In the genomic region with DNA sequence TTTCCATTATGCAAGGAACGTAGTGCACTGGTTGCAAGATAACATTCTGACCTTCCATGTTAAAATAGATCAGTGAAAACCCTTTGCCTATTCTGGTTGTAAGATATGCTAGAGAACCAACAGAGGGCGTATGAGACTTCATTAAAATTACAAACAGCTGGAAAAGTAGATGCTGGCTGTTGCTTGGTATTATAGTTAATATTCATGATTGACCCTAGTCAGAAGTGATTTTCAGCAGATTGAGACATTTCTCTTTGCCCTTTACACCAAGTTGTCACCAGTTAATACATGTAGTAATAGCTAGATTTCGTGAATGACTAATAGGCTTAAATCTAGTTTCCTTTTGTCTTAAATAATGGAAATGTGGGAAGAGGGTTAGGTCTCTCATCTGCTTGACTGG, we compare ENCODE assay signal across 9 cellular contexts. TPM values are rescaled to one million over a fixed set of nuclear protein-coding genes. Genes with fewer than 3 reads are reported as not detected.
A peak's percentile ranks its signal among the peaks of the same experiment; 100 is the strongest.
DNase-seq lines count a peak whose midpoint lies in the region; ATAC-seq, FAIRE-seq and TF ChIP-seq lines count a peak whose summit lies in the region.
"Had no signal": no experiment of that assay in that cellular context is flagged by ENCODE, and none has a peak within 500 bp of the region (broad histone marks: within the 10 kb centered on the region; RNA-seq: fewer than 3 reads in every experiment).

No MANE protein-coding gene starts in this region.

- no peak overlapping the region for H3K4ac ChIP-seq in H9 (ENCODE audit: low read depth, low read length)

- peaks cover 23 to 63% of the 10 kb centered on the region in 2 experiments for H3K36me3 ChIP-seq in HepG2 (replicated peaks in 1 of 2; ENCODE audit: control insufficient read depth in 1 of 2, insufficient read depth in 2 of 2, low read length in 2 of 2)

- H2BK20ac ChIP-seq in H9 (ENCODE audit: low read depth, low read length, poor library complexity, severe bottlenecking), result no peak overlapping the region

- no peak for TF ChIP-seq RAD21 in HepG2 (CRISPR knock-in tag; IDR thresholded peaks at IDR 0.05)

- H3K27ac Mint-ChIP-seq in CD14-positive monocyte (no peak overlapping the region), H9 (peak overlapping the region in 1 of 3 experiments; percentile 72; a peak in 2 of 7 replicates)
- H3K27ac Mint-ChIP-seq in activated naive CD8-positive, alpha-beta T cell treated with anti-CD3 and anti-CD28 coated beads, Interleukin-2, amount 50 U/mL, for 24 hours, result peak overlapping the region; percentile 46

- H3K9me3 ChIP-seq in H9 (ENCODE audit: control insufficient read depth, low read depth, low read length) (no peaks in the 10 kb centered on the region), HepG2 (ENCODE audit: low read length) (no peaks in the 10 kb centered on the region)

- H3T11ph ChIP-seq in H9 (ENCODE audit: low read length), result no peak overlapping the region

- H2AK5ac ChIP-seq in H9 (ENCODE audit: insufficient read length, low read length), result no peak overlapping the region

- CTCF ChIA-PET in HepG2 (lab: Yijun Ruan, JAX; ENCODE audit: low intra/inter-chr PET ratio, low total read pairs), result no interaction called here

- no peak overlapping the region for H3K23ac ChIP-seq in H9 (ENCODE audit: insufficient read length, low read depth, low read length)

- FAIRE-seq in HepG2 (lab: Jason Lieb, UNC), result no peak

- no peak for TF ChIP-seq EP300 in HepG2 (IDR thresholded peaks at IDR 0.05; ENCODE audit: low read depth in 2 of 2, low read length in 2 of 2)
- no peak for TF ChIP-seq EP300 in HepG2 (CRISPR knock-in tag; IDR thresholded peaks at IDR 0.05; ENCODE audit: borderline replicate concordance)

- H3K27ac ChIP-seq in H9 (ENCODE audit: insufficient read length, low read depth, low read length) (no peak overlapping the region), HepG2 (ENCODE audit: extremely low read length, insufficient read depth, low read length) (no peak overlapping the region)

- H3K4me3 Mint-ChIP-seq in CD14-positive monocyte, result no peak overlapping the region
- no peak overlapping the region for H3K4me3 Mint-ChIP-seq in H9
- H3K4me3 Mint-ChIP-seq in activated naive CD8-positive, alpha-beta T cell treated with anti-CD3 and anti-CD28 coated beads, Interleukin-2, amount 50 U/mL, for 24 hours, result no peak overlapping the region

- no peak overlapping the region for H4K8ac ChIP-seq in H9 (replicated peaks; ENCODE audit: insufficient read length, low read depth, low read length)

- H3K23me2 ChIP-seq in H9 (ENCODE audit: insufficient read length, low read depth, low read length, poor library complexity, severe bottlenecking), result no peaks in the 10 kb centered on the region

- peaks cover 3% of the 10 kb centered on the region for H3K4me1 Mint-ChIP-seq in CD14-positive monocyte
- H3K4me1 Mint-ChIP-seq in H9, result peaks cover 3 to 18% of the 10 kb centered on the region in 2 experiments
- peaks cover 52% of the 10 kb centered on the region for H3K4me1 Mint-ChIP-seq in activated naive CD8-positive, alpha-beta T cell treated with anti-CD3 and anti-CD28 coated beads, Interleukin-2, amount 50 U/mL, for 24 hours

- H2BK120ac ChIP-seq in H9 (ENCODE audit: low read depth, low read length, poor library complexity, severe bottlenecking), result no peak overlapping the region

- H3K79me2 ChIP-seq in H9 (ENCODE audit: insufficient read depth, low read length) (peaks cover 15% of the 10 kb centered on the region; the same call in 1 of the 2 replicates), HepG2 (ENCODE audit: insufficient read depth, low read length) (peaks cover 65% of the 10 kb centered on the region)

- H3K79me1 ChIP-seq in H9 (ENCODE audit: insufficient read depth, low read depth, low read length, poor library complexity, severe bottlenecking), result peaks cover 8% of the 10 kb centered on the region

- H4K20me1 ChIP-seq in H9 (ENCODE audit: control insufficient read depth, insufficient read depth, insufficient read length) (no peaks in the 10 kb centered on the region), HepG2 (ENCODE audit: insufficient read depth, low read length) (peaks cover 70% of the 10 kb centered on the region)

- DNase-seq in CD14-positive monocyte (ENCODE audit: low spot score) (no peak), H9 (no peak), HepG2 (ENCODE audit: low spot score) (no peak), NCI-H146 (lab: John Stamatoyannopoulos, UW) (no peak), T-helper 9 cell (no peak), anterior cingulate cortex (lab: John Stamatoyannopoulos, UW) (no peak), COLO829 (ENCODE audit: low spot score) (no peak)
- no peak for DNase-seq in activated naive CD8-positive, alpha-beta T cell treated with anti-CD3 and anti-CD28 coated beads, Interleukin-2, amount 50 U/mL, for 24 hours
- DNase-seq: NCI-H1436 had no signal

- H3K36me3 Mint-ChIP-seq in CD14-positive monocyte, result peaks cover 65 to 77% of the 10 kb centered on the region in 2 donors
- H3K36me3 Mint-ChIP-seq in H9 (ENCODE audit: insufficient read depth in 1 of 3, low read depth in 3 of 3), result peaks cover 65 to 79% (median 77%) of the 10 kb centered on the region in 3 experiments
- H3K36me3 Mint-ChIP-seq in activated naive CD8-positive, alpha-beta T cell treated with anti-CD3 and anti-CD28 coated beads, Interleukin-2, amount 50 U/mL, for 24 hours (ENCODE audit: low read depth), result peaks cover 76% of the 10 kb centered on the region

- H3K27me3 ChIP-seq in H9 (ENCODE audit: insufficient read depth, low read length) (no peaks in the 10 kb centered on the region), HepG2 (ENCODE audit: control insufficient read depth in 1 of 2, insufficient read depth in 2 of 2, low read length in 2 of 2) (no peaks in the 10 kb centered on the region)

- intact Hi-C loops in CD14-positive monocyte (cut with micrococcal nuclease), result no loop called here
- intact Hi-C loops in HepG2 (cut with micrococcal nuclease; ENCODE audit: unreplicated experiment), result no loop called here

- H3K4me3 ChIP-seq in HepG2 (replicated peaks in 1 of 3; ENCODE audit: insufficient read depth in 1 of 3, low read depth in 2 of 3, low read length in 3 of 3), result no peak overlapping the region

- H2BK15ac ChIP-seq in H9 (ENCODE audit: low read depth, low read length), result no peak overlapping the region

- H2BK12ac ChIP-seq in H9 (ENCODE audit: insufficient read length, low read depth, low read length), result no peak overlapping the region

- TF ChIP-seq CTCF in CD14-positive monocyte (IDR thresholded peaks at IDR 0.05) (peak; percentile 14), H9 (conservative IDR thresholded peaks at IDR 0.05) (peak; percentile 48; the same call in 2 of the 3 replicates), HepG2 (CRISPR knock-in tag; IDR thresholded peaks at IDR 0.05) (peak; percentile 13; the same call in 1 of the 2 replicates)

- H3K9ac ChIP-seq in H9 (ENCODE audit: extremely low read depth, insufficient read length, low read length) (no peak overlapping the region), HepG2 (ENCODE audit: insufficient read depth, low read depth, low read length) (no peak overlapping the region)

- no peak for ATAC-seq in activated naive CD8-positive, alpha-beta T cell treated with anti-CD3 and anti-CD28 coated beads, Interleukin-2, amount 50 U/mL, for 24 hours
- ATAC-seq in HepG2, result peak; percentile 17; the same call in 1 of the 3 replicates

- H2AFZ ChIP-seq in H9 (ENCODE audit: low read length), result no peak overlapping the region
- H2AFZ ChIP-seq in HepG2 (ENCODE audit: low read length), result no peak overlapping the region

- H4K5ac ChIP-seq in H9 (ENCODE audit: insufficient read length, low read depth, low read length), result no peak overlapping the region

- H3K9me3 Mint-ChIP-seq in CD14-positive monocyte (peaks cover 0 to 3% (median 0%) of the 10 kb centered on the region in 7 donors), H9 (peaks cover 0 to 6% of the 10 kb centered on the region in 2 experiments; a peak in 2 of 5 replicates)
- H3K9me3 Mint-ChIP-seq in activated naive CD8-positive, alpha-beta T cell treated with anti-CD3 and anti-CD28 coated beads, Interleukin-2, amount 50 U/mL, for 24 hours, result no peaks in the 10 kb centered on the region

- POLR2A ChIA-PET in HepG2 (lab: Yijun Ruan, JAX), result interaction anchor here (0.8 kb wide), 1 partner anchor 9 kb away, joined by 3 read pairs; no protein-coding TSS in a partner anchor

- in situ Hi-C loops in HepG2 (cut with HindIII; ENCODE audit: extremely low pct_ligation_motif_present, low pct_unique_long_range_greater_than_20kb), result no loop called here

- H3K18ac ChIP-seq in H9 (ENCODE audit: insufficient read length, low read depth, low read length), result no peak overlapping the region

- H3K56ac ChIP-seq in H9 (ENCODE audit: insufficient read length, low read depth, low read length), result no peak overlapping the region

- no peak overlapping the region for H4K91ac ChIP-seq in H9 (ENCODE audit: insufficient read length, low read depth, low read length)

- H3K4me2 ChIP-seq in H9 (ENCODE audit: insufficient read depth, insufficient read length, low read length) (no peak overlapping the region), HepG2 (ENCODE audit: low read depth, low read length) (no peak overlapping the region)

- H3K27me3 Mint-ChIP-seq in CD14-positive monocyte (ENCODE audit: low read depth in 3 of 3), result no peaks in the 10 kb centered on the region
- no peaks in the 10 kb centered on the region for H3K27me3 Mint-ChIP-seq in H9 (ENCODE audit: low read depth)
- no peaks in the 10 kb centered on the region for H3K27me3 Mint-ChIP-seq in activated naive CD8-positive, alpha-beta T cell treated with anti-CD3 and anti-CD28 coated beads, Interleukin-2, amount 50 U/mL, for 24 hours

- BruUV-seq in HepG2 (replicated peaks; lab: Mats Ljungman, UMichigan), result no TSS peak

- H3K4me1 ChIP-seq in H9 (ENCODE audit: insufficient read depth, low read length) (no peaks in the 10 kb centered on the region), HepG2 (ENCODE audit: insufficient read depth, low read length) (peaks cover 21% of the 10 kb centered on the region)

- no peak overlapping the region for H2BK5ac ChIP-seq in H9 (ENCODE audit: insufficient read length, low read length)

- no peak overlapping the region for H3K14ac ChIP-seq in H9 (ENCODE audit: insufficient read depth, low read length)

- no CpG with 5 or more reads among the region's 3 CpGs for WGBS in H9 (ENCODE audit: extremely low coverage, insufficient read length, low lambda C conversion rate)
- WGBS in HepG2 (ENCODE audit: low lambda C conversion rate), result 58% methylated on average over 3 of the region's 3 CpGs

- TF ChIP-seq POLR2A in HepG2 (IDR thresholded peaks at IDR 0.05; ENCODE audit: insufficient read depth in 1 of 2, low read depth in 2 of 2, low read length in 2 of 2), result peak in 1 of 2 experiments; percentile 18; a peak in 1 of 4 replicates

RNA-seq across cellular contexts. Expression of gene FGF18, which starts 13.8 kb away (rescaled TPM):
- polyA plus RNA-seq in CD14-positive monocyte (not detected), HepG2 (2011; rRNA removed) (0.04 TPM in 1 of 2 replicates, not detected in the other)
- total RNA-seq in H9 (2021) (0.94 and 1.3 TPM in 2 replicates), HepG2 (2016; rRNA removed; fragmentation: Illumina TruSeq; extraction: Trizol) (not detected in 2 replicates)
- total RNA-seq in HepG2 (2016; cell fraction: cytosol; rRNA removed; fragmentation: Illumina TruSeq; extraction: Trizol; ENCODE audit: low read depth), result not detected in 2 replicates
- total RNA-seq in HepG2 (2016; cell fraction: insoluble cytoplasmic fraction; rRNA removed; fragmentation: Illumina TruSeq; extraction: Trizol), result not detected in 2 replicates
- total RNA-seq in HepG2 (2016; cell fraction: membrane; rRNA removed; fragmentation: Illumina TruSeq; extraction: Trizol), result not detected in 2 replicates
- not detected in 2 replicates for total RNA-seq in HepG2 (2016; cell fraction: nucleus; rRNA removed; fragmentation: Illumina TruSeq; extraction: Trizol)
- polyA plus RNA-seq in HepG2 (2011; cell fraction: cytosol; rRNA removed), result not detected in 2 replicates
- 0.05 and 0.24 TPM in 2 replicates for polyA plus RNA-seq in HepG2 (2011; cell fraction: nucleus; rRNA removed)
- 0.08 TPM in 1 of 2 replicates, not detected in the other for polyA plus RNA-seq in HepG2 (2012)
- 0.06 TPM in 1 of 2 replicates, not detected in the other for polyA plus RNA-seq in HepG2 (2016; cell fraction: cytosol; fragmentation: Illumina TruSeq; extraction: Trizol; ENCODE audit: low read depth)
- polyA plus RNA-seq in HepG2 (2016; cell fraction: insoluble cytoplasmic fraction; fragmentation: Illumina TruSeq; extraction: Trizol; ENCODE audit: low read depth), result not detected in 2 replicates
- 0.09 TPM in 1 of 2 replicates, not detected in the other for polyA plus RNA-seq in HepG2 (2016; cell fraction: membrane; fragmentation: Illumina TruSeq; extraction: Trizol; ENCODE audit: low read depth)
- polyA plus RNA-seq in HepG2 (2016; cell fraction: nucleus; fragmentation: Illumina TruSeq; extraction: Trizol; ENCODE audit: insufficient read depth, low read depth), result not detected in 2 replicates
- not detected in 2 replicates for polyA minus RNA-seq in HepG2 (2011; rRNA and poly(A)+ RNA removed; ENCODE audit: low replicate concordance)
- not detected in 2 replicates for polyA minus RNA-seq in HepG2 (2011; cell fraction: cytosol; rRNA and poly(A)+ RNA removed)
- polyA minus RNA-seq in HepG2 (2011; cell fraction: nucleus; rRNA and poly(A)+ RNA removed), result not detected in 2 replicates

RNA-seq across cellular contexts. Expression of gene NPM1, which starts 18.0 kb away (rescaled TPM):
- polyA plus RNA-seq in CD14-positive monocyte (100 to 1,000 TPM; 188 to 191 TPM), HepG2 (2011; rRNA removed) (1,684 and 2,047 TPM in 2 replicates)
- total RNA-seq in H9 (2021) (3,020 and 3,122 TPM in 2 replicates), HepG2 (2016; rRNA removed; fragmentation: Illumina TruSeq; extraction: Trizol) (3,353 and 5,553 TPM in 2 replicates)
- 762 and 941 TPM in 2 replicates for total RNA-seq in HepG2 (2016; cell fraction: cytosol; rRNA removed; fragmentation: Illumina TruSeq; extraction: Trizol; ENCODE audit: low read depth)
- 3,423 and 5,528 TPM in 2 replicates for total RNA-seq in HepG2 (2016; cell fraction: insoluble cytoplasmic fraction; rRNA removed; fragmentation: Illumina TruSeq; extraction: Trizol)
- total RNA-seq in HepG2 (2016; cell fraction: membrane; rRNA removed; fragmentation: Illumina TruSeq; extraction: Trizol), result 1,613 and 2,053 TPM in 2 replicates
- 1,233 and 1,301 TPM in 2 replicates for total RNA-seq in HepG2 (2016; cell fraction: nucleus; rRNA removed; fragmentation: Illumina TruSeq; extraction: Trizol)
- polyA plus RNA-seq in HepG2 (2011; cell fraction: cytosol; rRNA removed), result 2,726 and 4,334 TPM in 2 replicates
- 901 and 998 TPM in 2 replicates for polyA plus RNA-seq in HepG2 (2011; cell fraction: nucleus; rRNA removed)
- polyA plus RNA-seq in HepG2 (2012), result 3,095 and 3,791 TPM in 2 replicates
- polyA plus RNA-seq in HepG2 (2016; cell fraction: cytosol; fragmentation: Illumina TruSeq; extraction: Trizol; ENCODE audit: low read depth), result 990 and 1,054 TPM in 2 replicates
- polyA plus RNA-seq in HepG2 (2016; cell fraction: insoluble cytoplasmic fraction; fragmentation: Illumina TruSeq; extraction: Trizol; ENCODE audit: low read depth), result 5,889 and 6,211 TPM in 2 replicates
- polyA plus RNA-seq in HepG2 (2016; cell fraction: membrane; fragmentation: Illumina TruSeq; extraction: Trizol; ENCODE audit: low read depth), result 1,669 and 1,931 TPM in 2 replicates
- polyA plus RNA-seq in HepG2 (2016; cell fraction: nucleus; fragmentation: Illumina TruSeq; extraction: Trizol; ENCODE audit: insufficient read depth, low read depth), result 1,818 and 1,822 TPM in 2 replicates
- polyA minus RNA-seq in HepG2 (2011; rRNA and poly(A)+ RNA removed; ENCODE audit: low replicate concordance), result 1,398 and 1,793 TPM in 2 replicates
- 3,161 and 4,136 TPM in 2 replicates for polyA minus RNA-seq in HepG2 (2011; cell fraction: cytosol; rRNA and poly(A)+ RNA removed)
- 529 and 590 TPM in 2 replicates for polyA minus RNA-seq in HepG2 (2011; cell fraction: nucleus; rRNA and poly(A)+ RNA removed)
